In the genomic region with DNA sequence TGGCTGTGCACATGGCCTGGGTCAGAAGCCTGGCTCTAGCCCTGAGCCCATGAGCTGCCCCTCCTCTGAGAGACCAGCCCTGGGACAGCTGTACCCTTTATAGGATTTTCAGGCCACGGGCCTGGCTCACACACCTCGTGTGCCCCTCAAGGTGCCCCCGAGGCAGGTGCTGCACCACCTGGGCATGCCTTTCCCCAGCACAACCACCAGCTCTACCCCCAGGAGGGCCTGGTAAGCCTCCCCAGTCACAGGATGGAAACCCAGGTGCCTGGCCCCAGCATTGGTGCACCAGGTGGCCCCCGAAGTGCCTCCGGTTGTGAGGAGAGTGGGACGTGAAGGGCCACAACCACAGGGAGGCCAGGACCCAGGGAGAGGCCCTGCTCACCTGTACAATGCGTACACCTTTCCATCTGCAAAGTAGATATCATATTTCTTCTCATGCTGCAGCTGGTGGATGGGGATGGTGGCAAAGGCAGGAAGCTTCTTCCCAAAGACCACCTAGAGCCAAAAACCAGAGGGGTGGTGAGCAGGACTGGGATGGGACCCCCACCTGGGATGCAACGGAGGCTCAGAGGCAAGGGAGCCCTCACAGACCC, we compare ENCODE assay signal across 8 cellular contexts. TPM values are rescaled to one million over a fixed set of nuclear protein-coding genes. Genes with fewer than 3 reads are reported as not detected.
DNase-seq lines count a peak whose midpoint lies in the region; ATAC-seq and TF ChIP-seq lines count a peak whose summit lies in the region.
"Had no signal": no experiment of that assay in that cellular context is flagged by ENCODE, and none has a peak within 500 bp of the region (broad histone marks: within the 10 kb centered on the region; RNA-seq: fewer than 3 reads in every experiment).

No MANE protein-coding gene starts in this region.

- no peak overlapping the region for H4K91ac ChIP-seq in IMR-90 (ENCODE audit: insufficient read depth, low read depth, low read length)
- no peak overlapping the region for H4K91ac ChIP-seq in trophoblast cell (ENCODE audit: low read depth, low read length)

- no peak overlapping the region for H3K56ac ChIP-seq in IMR-90 (ENCODE audit: extremely low read depth, insufficient read depth, low read length)

- H3K4me3 ChIP-seq in BLaER1 (no peak overlapping the region), IMR-90 (ENCODE audit: insufficient read depth, low read depth, low read length) (no peak overlapping the region), colonic mucosa (no peak overlapping the region), trophoblast cell (ENCODE audit: low read depth, low read length) (no peak overlapping the region)

- no peak overlapping the region for H3K4ac ChIP-seq in IMR-90 (ENCODE audit: low read depth, low read length)
- no peak overlapping the region for H3K4ac ChIP-seq in trophoblast cell (ENCODE audit: low read depth, low read length)

- no TSS peak for BruUV-seq in IMR-90 (replicated peaks; lab: Mats Ljungman, UMichigan)

- H3K23ac ChIP-seq in IMR-90 (ENCODE audit: low read depth, low read length) (no peak overlapping the region), trophoblast cell (ENCODE audit: low read length) (no peak overlapping the region)

- peaks cover 8% of the 10 kb centered on the region; the same call in 1 of the 2 replicates for H3K9me1 ChIP-seq in IMR-90 (ENCODE audit: insufficient read depth, low read length)

- peak overlapping the region; percentile 97; the same call in 1 of the 2 replicates for H3K4me2 ChIP-seq in BLaER1
- no peak overlapping the region for H3K4me2 ChIP-seq in IMR-90 (ENCODE audit: low read depth, low read length)
- no peak overlapping the region for H3K4me2 ChIP-seq in trophoblast cell (ENCODE audit: low read length)

- intact Hi-C loops in IMR-90 (cut with micrococcal nuclease) (loop anchor here (5.0 kb wide), 1 partner anchor 139 kb away; no protein-coding TSS in a partner anchor), colonic mucosa (cut with DNase I) (no loop called here)

- peaks cover 6% of the 10 kb centered on the region for H3K79me2 ChIP-seq in trophoblast cell (ENCODE audit: control insufficient read depth, insufficient read depth, low read length, poor library complexity)

- no peak for TF ChIP-seq POLR2A in IMR-90 (IDR thresholded peaks at IDR 0.05; ENCODE audit: low read depth, low read length)

- H2BK5ac ChIP-seq in IMR-90 (ENCODE audit: low read depth, low read length, poor library complexity, severe bottlenecking) (no peak overlapping the region), trophoblast cell (ENCODE audit: low read depth, low read length, poor library complexity) (no peak overlapping the region)

- H4K20me1 ChIP-seq in BLaER1: peaks cover 92% of the 10 kb centered on the region
- peaks cover 71% of the 10 kb centered on the region for H4K20me1 ChIP-seq in IMR-90 (ENCODE audit: insufficient read depth, low read length)

- peak overlapping the region; percentile 17; the same call in 1 of the 2 replicates for H2AK5ac ChIP-seq in IMR-90 (ENCODE audit: low read depth, low read length)
- H2AK5ac ChIP-seq in trophoblast cell (ENCODE audit: low read length): no peak overlapping the region

- no peak for TF ChIP-seq RAD21 in IMR-90 (IDR thresholded peaks at IDR 0.05; ENCODE audit: low read length)

- WGBS in IMR-90 (ENCODE audit: extremely low coverage in 2 of 2, insufficient read length in 1 of 2), 2 experiments: 88% methylated on average over 3 of the region's 8 CpGs; no CpG with 5 or more reads in 1 of the 2 experiments
- WGBS in trophoblast cell (ENCODE audit: extremely low coverage, insufficient coverage, insufficient read length): no CpG with 5 or more reads among the region's 8 CpGs

- peak overlapping the region; percentile 20 for H4K12ac ChIP-seq in trophoblast cell (ENCODE audit: low read depth, low read length)

- dilution Hi-C loops in IMR-90 (cut with HindIII; ENCODE audit: low sequenced_read_pairs, unreplicated experiment): no loop called here

- no peak overlapping the region for H3K18ac ChIP-seq in IMR-90 (ENCODE audit: low read depth, low read length)
- no peak overlapping the region for H3K18ac ChIP-seq in trophoblast cell (ENCODE audit: low read length)

- H3K14ac ChIP-seq in IMR-90 (replicated peaks; ENCODE audit: low read depth, low read length) (no peak overlapping the region), trophoblast cell (ENCODE audit: low read length) (no peak overlapping the region)

- no peak overlapping the region for H4K8ac ChIP-seq in IMR-90 (ENCODE audit: low read depth in 2 of 2, low read length in 2 of 2)
- H4K8ac ChIP-seq in trophoblast cell (ENCODE audit: low read depth, low read length): no peak overlapping the region

- peaks cover 52% of the 10 kb centered on the region for H3K4me1 ChIP-seq in BLaER1
- peaks cover 21% of the 10 kb centered on the region for H3K4me1 ChIP-seq in IMR-90 (ENCODE audit: control insufficient read depth, insufficient read depth, low read length)
- H3K4me1 ChIP-seq in colonic mucosa: peaks cover 29% of the 10 kb centered on the region
- H3K4me1 ChIP-seq in trophoblast cell (ENCODE audit: control insufficient read depth in 1 of 2, insufficient read depth in 2 of 2, low read length in 2 of 2): peaks cover 5 to 15% of the 10 kb centered on the region in 2 experiments

- H2AFZ ChIP-seq in IMR-90 (replicated peaks; ENCODE audit: low read length, poor library complexity): no peak overlapping the region
- H2AFZ ChIP-seq in trophoblast cell (ENCODE audit: insufficient read depth, low read length, poor library complexity): no peak overlapping the region

- in situ Hi-C loops in IMR-90 (cut with MboI; ENCODE audit: low sequenced_read_pairs): no loop called here

- peaks cover 10 to 83% of the 10 kb centered on the region in 2 experiments; a peak in 3 of 4 replicates for H3K79me1 ChIP-seq in IMR-90 (ENCODE audit: low read depth in 1 of 2, low read length in 2 of 2)
- no peaks in the 10 kb centered on the region for H3K79me1 ChIP-seq in trophoblast cell (ENCODE audit: low read length)

- no peak overlapping the region for H2AK9ac ChIP-seq in IMR-90 (replicated peaks; ENCODE audit: low read depth, low read length, poor library complexity)

- ATAC-seq in IMR-90 (ENCODE audit: low read depth): no peak

- DNase-seq in IMR-90: no peak
- DNase-seq in colonic mucosa: no peak
- DNase-seq in trophoblast cell: no peak
- no peak for DNase-seq in activated CD4-positive, alpha-beta T cell treated with anti-CD3 and anti-CD28 coated beads, Interleukin-2, amount 50 U/mL, for 4 hours
- no peak for DNase-seq in Ammon's horn (ENCODE audit: low spot score)
- no peak for DNase-seq in NCI-H146 treated with DMSO at 0.1 percent for 48 hours (lab: John Stamatoyannopoulos, UW; ENCODE audit: unreplicated experiment)

- H3K9me3 ChIP-seq in BLaER1: no peaks in the 10 kb centered on the region
- H3K9me3 ChIP-seq in IMR-90 (ENCODE audit: control insufficient read depth, insufficient read depth, low read length): no peaks in the 10 kb centered on the region
- no peaks in the 10 kb centered on the region for H3K9me3 ChIP-seq in colonic mucosa
- peaks cover 1% of the 10 kb centered on the region for H3K9me3 ChIP-seq in trophoblast cell (ENCODE audit: insufficient read depth, low read depth, low read length)

- no peak overlapping the region for H2BK12ac ChIP-seq in trophoblast cell (ENCODE audit: low read length)

- POLR2A ChIA-PET in IMR-90 (lab: Charles Lee; ENCODE audit: unreplicated experiment): interaction anchor here (1.0 kb wide), 1 partner anchor 152 kb away, joined by 3 read pairs; a partner anchor contains a TSS

- H3K27ac ChIP-seq in BLaER1 (no peak overlapping the region), IMR-90 (ENCODE audit: insufficient read depth, low read length) (no peak overlapping the region), colonic mucosa (peak overlapping the region; percentile 23), trophoblast cell (ENCODE audit: low read depth, low read length) (no peak overlapping the region)

- no peak overlapping the region for H4K5ac ChIP-seq in IMR-90 (ENCODE audit: low read depth, low read length)

- no peak overlapping the region for H2BK120ac ChIP-seq in IMR-90 (ENCODE audit: low read depth, low read length)
- H2BK120ac ChIP-seq in trophoblast cell (ENCODE audit: insufficient read depth, low read length, poor library complexity): no peak overlapping the region

- no peaks in the 10 kb centered on the region for H3K27me3 ChIP-seq in BLaER1
- no peaks in the 10 kb centered on the region for H3K27me3 ChIP-seq in IMR-90 (ENCODE audit: control insufficient read depth, insufficient read depth, low read length)
- H3K27me3 ChIP-seq in colonic mucosa: no peaks in the 10 kb centered on the region
- no peaks in the 10 kb centered on the region for H3K27me3 ChIP-seq in trophoblast cell (ENCODE audit: insufficient read depth, low read length)

- no peak overlapping the region for H2BK15ac ChIP-seq in IMR-90 (ENCODE audit: low read depth, low read length)

- H3K36me3 ChIP-seq in BLaER1: peaks cover 72% of the 10 kb centered on the region
- H3K36me3 ChIP-seq in IMR-90 (ENCODE audit: control insufficient read depth, insufficient read depth, low read length): peaks cover 54% of the 10 kb centered on the region
- H3K36me3 ChIP-seq in colonic mucosa: peaks cover 36% of the 10 kb centered on the region
- peaks cover 58 to 61% of the 10 kb centered on the region in 2 experiments for H3K36me3 ChIP-seq in trophoblast cell (ENCODE audit: control insufficient read depth in 1 of 2, insufficient read depth in 2 of 2, low read length in 2 of 2)

- H3K9ac ChIP-seq in BLaER1 (no peak overlapping the region), IMR-90 (ENCODE audit: low read depth, low read length) (no peak overlapping the region), colonic mucosa (ENCODE audit: low read depth in 2 of 2, low read length in 2 of 2) (no peak overlapping the region), trophoblast cell (ENCODE audit: low read length) (no peak overlapping the region)

- H2BK20ac ChIP-seq in IMR-90 (ENCODE audit: low read depth, low read length): no peak overlapping the region

- TF ChIP-seq CTCF in IMR-90 (conservative IDR thresholded peaks at IDR 0.05; ENCODE audit: low read depth, low read length) (no peak), colonic mucosa (IDR thresholded peaks at IDR 0.05) (no peak)

- CTCF ChIA-PET in IMR-90 (lab: Yijun Ruan, JAX): interaction anchor here (0.9 to 1.7 kb wide), 3 partner anchors 10 to 24 kb away, joined by 3 to 8 read pairs (median 5); no protein-coding TSS in a partner anchor

RNA-seq across cellular contexts. Expression of a gene that starts 6.3 kb away (rescaled TPM):
- total RNA-seq in IMR-90 (2012; rRNA removed) (3.4 and 4.4 TPM in 2 replicates), colonic mucosa (10 to 100 TPM; 45.4 to 64.3 TPM)
- polyA plus RNA-seq in IMR-90 (2012; rRNA removed): 36.4 and 40.6 TPM in 2 replicates
- polyA plus RNA-seq in IMR-90 (2012; cell fraction: cytosol; rRNA removed): 23.6 and 37.3 TPM in 2 replicates
- polyA plus RNA-seq in IMR-90 (2012; cell fraction: nucleus; rRNA removed; ENCODE audit: low replicate concordance): 98.8 and 225 TPM in 2 replicates
- polyA plus RNA-seq in trophoblast cell (2013): 29.9 and 32.0 TPM in 2 replicates

RNA-seq across cellular contexts. Expression of a gene that starts 13.6 kb away (rescaled TPM):
- 1.8 and 1.9 TPM in 2 replicates for total RNA-seq in IMR-90 (2012; rRNA removed)
- polyA plus RNA-seq in IMR-90 (2012; rRNA removed): 5.8 and 6.6 TPM in 2 replicates
- polyA plus RNA-seq in IMR-90 (2012; cell fraction: cytosol; rRNA removed): 4.4 and 11.7 TPM in 2 replicates
- 6.9 and 13.6 TPM in 2 replicates for polyA plus RNA-seq in IMR-90 (2012; cell fraction: nucleus; rRNA removed; ENCODE audit: low replicate concordance)
- total RNA-seq in colonic mucosa: 1 to 10 TPM; 1.5 to 1.9 TPM
- 1.2 and 1.3 TPM in 2 replicates for polyA plus RNA-seq in trophoblast cell (2013)

RNA-seq across cellular contexts. Expression of a gene that starts 16.3 kb away (rescaled TPM):
- 0.18 TPM in 1 of 2 replicates, not detected in the other for total RNA-seq in IMR-90 (2012; rRNA removed)
- 2.0 and 3.7 TPM in 2 replicates for polyA plus RNA-seq in IMR-90 (2012; rRNA removed)
- polyA plus RNA-seq in IMR-90 (2012; cell fraction: cytosol; rRNA removed): 6.1 and 9.0 TPM in 2 replicates
- 2.5 and 7.1 TPM in 2 replicates for polyA plus RNA-seq in IMR-90 (2012; cell fraction: nucleus; rRNA removed; ENCODE audit: low replicate concordance)
- total RNA-seq in colonic mucosa: 1 to 10 TPM; 3.5 to 3.8 TPM
- 0.79 and 0.94 TPM in 2 replicates for polyA plus RNA-seq in trophoblast cell (2013)

RNA-seq across cellular contexts. Expression of a gene that starts 19.3 kb away (rescaled TPM):
- total RNA-seq in IMR-90 (2012; rRNA removed) (6.8 and 8.6 TPM in 2 replicates), colonic mucosa (10 to 100 TPM; 76.6 to 79.5 TPM)
- 19.8 and 28.0 TPM in 2 replicates for polyA plus RNA-seq in IMR-90 (2012; rRNA removed)
- polyA plus RNA-seq in IMR-90 (2012; cell fraction: cytosol; rRNA removed): 10.4 and 16.3 TPM in 2 replicates
- 12.8 and 25.0 TPM in 2 replicates for polyA plus RNA-seq in IMR-90 (2012; cell fraction: nucleus; rRNA removed; ENCODE audit: low replicate concordance)
- polyA plus RNA-seq in trophoblast cell (2013): 38.2 and 39.4 TPM in 2 replicates

RNA-seq across cellular contexts. Expression of a gene that starts 22.1 kb away (rescaled TPM):
- total RNA-seq in IMR-90 (2012; rRNA removed) (not detected in 2 replicates), colonic mucosa (10 to 100 TPM; 43.9 to 80.1 TPM)
- 0.32 and 0.56 TPM in 2 replicates for polyA plus RNA-seq in IMR-90 (2012; rRNA removed)
- polyA plus RNA-seq in IMR-90 (2012; cell fraction: cytosol; rRNA removed): 0.14 TPM in 1 of 2 replicates, not detected in the other
- 2.6 and 8.8 TPM in 2 replicates for polyA plus RNA-seq in IMR-90 (2012; cell fraction: nucleus; rRNA removed; ENCODE audit: low replicate concordance)
- 0.37 and 0.38 TPM in 2 replicates for polyA plus RNA-seq in trophoblast cell (2013)
- total RNA-seq: SK-MEL-5 had no signal
